ENCODE assay signal across 9 cellular contexts in the genomic region with DNA sequence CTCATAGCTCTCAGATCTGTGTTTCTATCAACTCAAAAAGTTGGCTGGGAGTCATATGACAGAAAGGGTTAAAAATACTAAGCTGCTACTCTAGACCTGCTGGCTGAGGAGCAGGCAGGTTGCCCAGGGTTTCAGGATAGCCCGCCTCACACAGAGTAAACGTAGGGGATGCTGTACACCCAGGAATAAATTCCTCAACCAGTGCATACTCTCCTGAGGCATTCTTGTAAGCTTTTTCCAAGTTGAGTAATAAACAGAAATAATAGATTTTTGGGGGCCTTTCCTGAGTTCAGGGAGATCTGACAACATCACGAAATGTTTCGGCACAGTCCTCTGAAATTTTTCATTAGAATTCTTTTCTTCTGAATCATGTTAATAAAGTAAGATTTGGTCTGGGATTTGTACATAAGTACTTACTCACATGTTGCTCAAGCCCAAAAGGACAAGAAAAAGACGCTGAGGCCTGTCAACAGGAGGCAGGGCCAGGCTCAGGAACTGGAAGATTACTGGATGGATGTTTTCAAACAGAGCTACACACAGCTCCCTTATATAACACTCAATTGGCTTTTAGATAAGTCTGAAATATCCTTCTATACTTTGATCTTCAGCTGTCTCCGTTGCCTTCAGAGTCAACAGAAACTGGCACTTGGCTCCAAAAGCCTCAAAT. TPM values are rescaled to one million over a fixed set of nuclear protein-coding genes. Genes with fewer than 3 reads are reported as not detected.
DNase-seq lines count a peak whose midpoint lies in the region; ATAC-seq, FAIRE-seq and TF ChIP-seq lines count a peak whose summit lies in the region.
"Had no signal": no experiment of that assay in that cellular context is flagged by ENCODE, and none has a peak within 500 bp of the region (broad histone marks: within the 10 kb centered on the region; RNA-seq: fewer than 3 reads in every experiment).

No MANE protein-coding gene starts in this region.

- H3K27ac Mint-ChIP-seq in MCF 10A (ENCODE audit: low read depth, unreplicated experiment), result peak overlapping the region; percentile 88

- no peak for TF ChIP-seq POLR2A in spleen (IDR thresholded peaks at IDR 0.05)

- H4K20me1 ChIP-seq in keratinocyte (ENCODE audit: control insufficient read depth, extremely low read depth, insufficient read depth, low read length), result no peaks in the 10 kb centered on the region

- peak overlapping the region; percentile 25 for H3K4me3 Mint-ChIP-seq in MCF 10A (ENCODE audit: unreplicated experiment)

- no peaks in the 10 kb centered on the region for H3K27me3 ChIP-seq in keratinocyte (ENCODE audit: control insufficient read depth, extremely low read depth, insufficient read depth, low read length)
- H3K27me3 ChIP-seq in spleen (replicated peaks in 1 of 7), result no peaks in the 10 kb centered on the region

- intact Hi-C loops in MCF 10A (cut with micrococcal nuclease), result loop anchor here (1.0 to 2.0 kb wide), 4 partner anchors 40 to 315 kb away; no protein-coding TSS in a partner anchor
- intact Hi-C loops in spleen (cut with DNase I; ENCODE audit: low total_unique reads), result no loop called here

- H3K4me1 ChIP-seq in keratinocyte (ENCODE audit: control insufficient read depth, extremely low read depth, insufficient read depth, low read length) (peaks cover 28% of the 10 kb centered on the region), spleen (peaks cover 17 to 69% (median 37%) of the 10 kb centered on the region in 6 donors)

- peak; percentile 79 for FAIRE-seq in keratinocyte (lab: Jason Lieb, UNC)

- POLR2A ChIA-PET in MCF 10A (lab: Yijun Ruan, JAX), result interaction anchor here (0.6 to 5.2 kb wide), 40 partner anchors 10 to 678 kb away, joined by 3 to 71 read pairs (median 6); partner anchors contain the start of gene TGFBR3

- H3K4me1 Mint-ChIP-seq in MCF 10A (ENCODE audit: insufficient read depth, unreplicated experiment), result peaks cover 40% of the 10 kb centered on the region

- no peaks in the 10 kb centered on the region for H3K9me1 ChIP-seq in keratinocyte (ENCODE audit: control insufficient read depth, extremely low read depth, insufficient read depth, low read length)

- H3K9ac ChIP-seq in keratinocyte (ENCODE audit: control insufficient read depth, extremely low read depth, insufficient read depth, low read length), result peak overlapping the region; percentile 28

- WGBS in spleen, 5 donors, result 70 to 84% (median 76%) methylated on average over 6 of the region's 6 CpGs

- dilution Hi-C loops in keratinocyte (cut with MboI; ENCODE audit: extremely low pct_ligation_motif_present, low sequenced_read_pairs), result no loop called here

- DNase-seq in HPDE6-E6E7 (ENCODE audit: extremely low spot score) (peak; percentile 40), MCF 10A (ENCODE audit: unreplicated experiment) (peak; percentile 96), keratinocyte (ENCODE audit: low read depth, low spot score) (peak; percentile 46), spleen (no peak), retina (no peak)
- DNase-seq: glutamatergic neuron had no signal

- H3K27ac ChIP-seq in keratinocyte (ENCODE audit: control insufficient read depth, insufficient read depth, low read length) (peak overlapping the region; percentile 62), spleen (peak overlapping the region; percentile 14 to 54 (median 48))

- peaks cover 22% of the 10 kb centered on the region for H3K36me3 Mint-ChIP-seq in MCF 10A (ENCODE audit: insufficient read depth, unreplicated experiment)

- H3K4me3 ChIP-seq in keratinocyte (ENCODE audit: control insufficient read depth in 2 of 3, extremely low read depth in 1 of 3, insufficient read depth in 2 of 3, low read depth in 1 of 3, low read length in 3 of 3), result peak overlapping the region in 2 of 3 experiments; percentile 29 to 32
- H3K4me3 ChIP-seq in spleen, result no peak overlapping the region

- H3K9me3 Mint-ChIP-seq in MCF 10A (ENCODE audit: unreplicated experiment), result no peaks in the 10 kb centered on the region

- TF ChIP-seq CTCF in MCF 10A (IDR thresholded peaks at IDR 0.05; ENCODE audit: unreplicated experiment), result no peak
- peak in 1 of 3 experiments; percentile 32 for TF ChIP-seq CTCF in keratinocyte (optimal IDR thresholded peaks at IDR 0.05 in 1 of 3, IDR thresholded peaks at IDR 0.05 in 1 of 3, conservative IDR thresholded peaks at IDR 0.05 in 1 of 3; ENCODE audit: extremely low read depth in 1 of 3, insufficient read depth in 2 of 3, low read length in 3 of 3)
- TF ChIP-seq CTCF in spleen (IDR thresholded peaks at IDR 0.05 in 8 of 11, conservative IDR thresholded peaks at IDR 0.05 in 3 of 11), result no peak

- H3K36me3 ChIP-seq in keratinocyte (ENCODE audit: control insufficient read depth in 2 of 2, extremely low read depth in 1 of 2, insufficient read depth in 2 of 2, low read length in 2 of 2) (no peaks in the 10 kb centered on the region), spleen (no peaks in the 10 kb centered on the region)

- ATAC-seq in HG02870 (IDR thresholded peaks at IDR 0.05; ENCODE audit: unreplicated experiment), result no peak
- ATAC-seq in HG02623 (IDR thresholded peaks at IDR 0.05; ENCODE audit: unreplicated experiment), result no peak
- no peak for ATAC-seq in HG03354 (IDR thresholded peaks at IDR 0.05; ENCODE audit: poor library complexity, severe bottlenecking, unreplicated experiment)

- peak overlapping the region; percentile 50 for H3K4me2 ChIP-seq in keratinocyte (ENCODE audit: control insufficient read depth, extremely low read depth, insufficient read depth, low read depth, low read length)

- no TSS peak for BruUV-seq in MCF 10A (replicated peaks; lab: Mats Ljungman, UMichigan)

- no peaks in the 10 kb centered on the region for H3K27me3 Mint-ChIP-seq in MCF 10A (ENCODE audit: insufficient read depth, unreplicated experiment)

- CTCF ChIA-PET in MCF 10A (lab: Yijun Ruan, JAX), result interaction anchor here (0.5 to 1.6 kb wide), 10 partner anchors 20 to 332 kb away, joined by 3 to 6 read pairs (median 3); partner anchors contain the start of gene TGFBR3

- H3K9me3 ChIP-seq in keratinocyte (ENCODE audit: control insufficient read depth, low read depth, low read length) (no peaks in the 10 kb centered on the region), spleen (no peaks in the 10 kb centered on the region)

- no peak overlapping the region for H2AFZ ChIP-seq in keratinocyte (ENCODE audit: control insufficient read depth, low read length)

- H3K79me2 ChIP-seq in keratinocyte (ENCODE audit: control insufficient read depth, insufficient read depth, low read length), result no peaks in the 10 kb centered on the region

RNA-seq across cellular contexts. Expression of gene TGFBR3, which starts 41.0 kb away (rescaled TPM):
- total RNA-seq in MCF 10A (2022), result 7.0 and 12.0 TPM in 2 replicates
- 0.66 to 1.2 TPM (median 0.99 TPM) in 3 replicates for polyA plus RNA-seq in keratinocyte
- polyA plus RNA-seq in keratinocyte (2011; ENCODE audit: low read depth), result 0.81 TPM
- 0.40 and 0.62 TPM in 2 replicates for polyA plus RNA-seq in keratinocyte (2011; cell fraction: cytosol; rRNA removed)
- 1.3 and 1.4 TPM in 2 replicates for polyA plus RNA-seq in keratinocyte (2011; cell fraction: nucleus; rRNA removed)
- 0.80 and 1.0 TPM in 2 replicates for polyA plus RNA-seq in keratinocyte (2012; ENCODE audit: low replicate concordance)
- polyA minus RNA-seq in keratinocyte, result 2.9 to 5.8 TPM (median 3.9 TPM) in 3 replicates
- 0.96 TPM for polyA minus RNA-seq in keratinocyte (2011; cell fraction: cytosol; rRNA and poly(A)+ RNA removed)
- polyA minus RNA-seq in keratinocyte (2011; cell fraction: nucleus; rRNA and poly(A)+ RNA removed), result 1.8 and 2.2 TPM in 2 replicates
- total RNA-seq in spleen, result 100 to 1,000 TPM; 147 to 254 (median 185) TPM
- polyA plus RNA-seq in spleen, result 10 to 100 TPM in 1 of 3 donors, 1 to 10 TPM in 2; 5.2 to 15.4 (median 8.1) TPM

Comparison
In these comparisons a context has a peak if more than half of its experiments do, and no peak if none do; other contexts are left out.
1. DNase-seq: peak in HPDE6-E6E7 (single experiment), MCF 10A (single experiment) and keratinocyte (single experiment); none in spleen (single experiment) and retina (single experiment).
2. H3K4me3 ChIP-seq: peak in keratinocyte (2 of 3); none in spleen (0 of 8).
3. RNA of gene TGFBR3, which starts 41.0 kb away (total RNA-seq): 147 to 254 TPM in spleen; 7.0 to 12.0 TPM in MCF 10A; every median in the first group is over 10 times any median in the second.